In the genomic region with DNA sequence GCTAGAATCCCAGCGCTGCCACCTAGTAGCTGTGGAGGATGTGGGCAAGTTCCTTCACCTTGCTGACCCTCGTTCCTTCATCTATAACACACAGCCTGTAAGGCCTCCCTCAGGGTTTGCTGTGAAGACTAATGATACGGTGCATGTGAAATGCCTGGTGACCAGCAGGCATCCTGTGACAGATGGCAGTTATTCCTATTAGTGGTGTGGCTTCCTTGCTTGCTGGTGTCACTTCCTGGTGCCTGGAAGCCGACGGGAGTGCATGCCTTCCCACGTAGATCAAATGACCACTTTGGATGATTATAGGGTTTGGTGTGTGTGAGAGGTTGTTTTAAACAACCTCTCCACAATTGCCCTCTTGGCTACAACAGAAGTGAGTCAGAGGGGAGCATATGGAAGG, we compare ENCODE assay signal across 32 cellular contexts.
DNase-seq lines count a peak whose midpoint lies in the region; ATAC-seq lines count a peak whose summit lies in the region.
"Had no signal": no experiment of that assay in that cellular context is flagged by ENCODE, and none has a peak within 500 bp of the region (broad histone marks: within the 10 kb centered on the region; RNA-seq: fewer than 3 reads in every experiment).

No MANE protein-coding gene starts in this region.

- H3K18ac ChIP-seq in neuronal stem cell (ENCODE audit: low read length): no peak overlapping the region

- no peaks in the 10 kb centered on the region for H3K27me3 ChIP-seq in neuronal stem cell (ENCODE audit: control insufficient read depth in 3 of 3, insufficient read depth in 3 of 3, low read depth in 1 of 3, low read length in 3 of 3)
- H3K27me3 ChIP-seq: ascending aorta, cardiac muscle cell, colonic mucosa, pancreas, upper lobe of left lung had no signal

- no peak overlapping the region for H3K4me3 ChIP-seq in neuronal stem cell (ENCODE audit: low read length in 2 of 2)
- H3K4me3 ChIP-seq: ascending aorta, cardiac muscle cell, colonic mucosa, pancreas, upper lobe of left lung had no signal

- no peaks in the 10 kb centered on the region for H3K36me3 ChIP-seq in neuronal stem cell (replicated peaks in 1 of 2; ENCODE audit: control insufficient read depth in 2 of 2, insufficient read depth in 2 of 2, low read length in 2 of 2)
- H3K36me3 ChIP-seq: ascending aorta, cardiac muscle cell, colonic mucosa, pancreas, upper lobe of left lung had no signal

- no peak overlapping the region for H3K4ac ChIP-seq in neuronal stem cell (ENCODE audit: low read length)

- no peak overlapping the region for H2BK5ac ChIP-seq in neuronal stem cell (ENCODE audit: low read length)

- H2AFZ ChIP-seq in neuronal stem cell (ENCODE audit: low read length): no peak overlapping the region

- H3K9me3 ChIP-seq in neuronal stem cell (replicated peaks in 1 of 2; ENCODE audit: control insufficient read depth in 2 of 2, insufficient read depth in 1 of 2, low read depth in 1 of 2, low read length in 2 of 2): no peaks in the 10 kb centered on the region
- H3K9me3 ChIP-seq: ascending aorta, colonic mucosa, pancreas, upper lobe of left lung had no signal

- no peak overlapping the region for H3K4me2 ChIP-seq in neuronal stem cell (ENCODE audit: insufficient read depth, low read length, poor library complexity, severe bottlenecking)

- no peaks in the 10 kb centered on the region for H3K79me1 ChIP-seq in neuronal stem cell (ENCODE audit: low read depth, low read length)

- H3K27ac ChIP-seq in neuronal stem cell (replicated peaks; ENCODE audit: low read length): no peak overlapping the region
- H3K27ac ChIP-seq: 22Rv1, ascending aorta, C4-2B, cardiac muscle cell, colonic mucosa, pancreas, upper lobe of left lung had no signal

- no peak overlapping the region for H3K9ac ChIP-seq in neuronal stem cell (ENCODE audit: low read depth, low read length, poor library complexity)

- H2BK12ac ChIP-seq in neuronal stem cell (ENCODE audit: low read length): no peak overlapping the region

- no peak for ATAC-seq in HG02610 (IDR thresholded peaks at IDR 0.05; ENCODE audit: unreplicated experiment)
- no peak for ATAC-seq in GM21576 (IDR thresholded peaks at IDR 0.05; ENCODE audit: unreplicated experiment)
- ATAC-seq: activated CD4-positive, CD25-positive, alpha-beta regulatory T cell treated with anti-CD3 and anti-CD28 coated beads, Interleukin-2, amount 50 U/mL, for 24 hours; activated CD8-positive, alpha-beta memory T cell treated with anti-CD3 and anti-CD28 coated beads, Interleukin-2, amount 10 ng/mL, durations not matched to agents 7 days and 5 days; activated T-cell treated with anti-CD3 and anti-CD28 coated beads, Interleukin-2, amount 50 U/mL, for 4 hours; left cardiac atrium; pancreas; stimulated activated naive B cell treated with anti-CD40 and anti-IgM and Interleukin-4, amounts not matched to agents 10 μg/mL and 1 μg/mL and 100 μg/mL, for 72 hours had no signal

- H3K14ac ChIP-seq in neuronal stem cell (ENCODE audit: low read length): no peak overlapping the region

- H3K4me1 ChIP-seq in neuronal stem cell (ENCODE audit: control insufficient read depth in 2 of 2, insufficient read depth in 1 of 2, low read depth in 1 of 2, low read length in 2 of 2): no peaks in the 10 kb centered on the region
- H3K4me1 ChIP-seq: ascending aorta, colonic mucosa, pancreas, upper lobe of left lung had no signal

- no CpG with 5 or more reads among the region's 6 CpGs for WGBS in neuronal stem cell (ENCODE audit: extremely low coverage in 2 of 2, insufficient read length in 2 of 2, insufficient replicate concordance in 1 of 2), 2 donors

- H2AK5ac ChIP-seq in neuronal stem cell (ENCODE audit: low read depth, low read length): peak overlapping the region; percentile 8

- H3K23ac ChIP-seq in neuronal stem cell (ENCODE audit: low read depth, low read length, poor library complexity): no peak overlapping the region

- no peak overlapping the region for H2BK120ac ChIP-seq in neuronal stem cell (ENCODE audit: low read depth, low read length)

- no peak overlapping the region for H2BK15ac ChIP-seq in neuronal stem cell (ENCODE audit: low read length)

- DNase-seq in DMS79 treated with DMSO at 0.1 percent for 48 hours (lab: John Stamatoyannopoulos, UW): peak; percentile 29
- DNase-seq in DMS79 (lab: John Stamatoyannopoulos, UW): no peak
- peak; percentile 97 for DNase-seq in NCI-H2107 treated with DMSO at 0.1 percent for 48 hours (lab: John Stamatoyannopoulos, UW; ENCODE audit: unreplicated experiment)
- DNase-seq in NCI-H748 treated with DMSO at 0.1 percent for 48 hours (lab: John Stamatoyannopoulos, UW): peak; percentile 83
- DNase-seq in neuronal stem cell (ENCODE audit: low spot score): no peak
- no peak for DNase-seq in Ammon's horn (ENCODE audit: low spot score)
- DNase-seq: activated CD4-positive, alpha-beta T cell treated with anti-CD3 and anti-CD28 coated beads, Interleukin-2, amount 50 U/mL, for 4 hours; activated CD8-positive, alpha-beta memory T cell treated with anti-CD3 and anti-CD28 coated beads, Interleukin-2, amount 10 ng/mL, durations not matched to agents 7 days and 5 days; activated gamma-delta T cell treated with Interleukin-2 at 50 U/mL for 16 hours; activated naive CD8-positive, alpha-beta T cell treated with anti-CD3 and anti-CD28 coated beads, Interleukin-2, amount 10 ng/mL, durations not matched to agents 7 days and 5 days; activated T-cell treated with anti-CD3 and anti-CD28 coated beads, Interleukin-2, amount 50 U/mL, for 4 hours; colonic mucosa; effector memory CD4-positive, alpha-beta T cell; H7; hypothalamus; Karpas-422; left cardiac atrium; mammary epithelial cell; NCI-H146; NCI-H226; pancreas; retina; Right ventricle myocardium superior; stimulated activated naive B cell treated with anti-CD40 and anti-IgM and Interleukin-4, amounts not matched to agents 10 μg/mL and 1 μg/mL and 100 μg/mL, for 72 hours; upper lobe of left lung had no signal

- H4K91ac ChIP-seq in neuronal stem cell (ENCODE audit: low read depth, low read length, poor library complexity): no peak overlapping the region

- H4K8ac ChIP-seq in neuronal stem cell (ENCODE audit: low read depth, low read length): no peak overlapping the region

Comparison
In these comparisons a context has a peak if more than half of its experiments do, and no peak if none do; other contexts are left out.
1. DNase-seq: peak in DMS79 treated with DMSO at 0.1 percent for 48 hours (single experiment), NCI-H2107 treated with DMSO at 0.1 percent for 48 hours (single experiment) and NCI-H748 treated with DMSO at 0.1 percent for 48 hours (single experiment); none in DMS79 (single experiment), neuronal stem cell (single experiment) and Ammon's horn (single experiment).